25 cellular contexts compared by ENCODE assay signal in genomic region chr19:18443831-18444230, GRCh38. TPM values are rescaled to one million over a fixed set of nuclear protein-coding genes. Genes with fewer than 3 reads are reported as not detected.
DNase-seq lines count a peak whose midpoint lies in the region; ATAC-seq, FAIRE-seq and TF ChIP-seq lines count a peak whose summit lies in the region.
"Had no signal": no experiment of that assay in that cellular context is flagged by ENCODE, and none has a peak within 500 bp of the region (broad histone marks: within the 10 kb centered on the region; RNA-seq: fewer than 3 reads in every experiment).

No MANE protein-coding gene starts in this region.

- H3K4me3 Mint-ChIP-seq in WTC11, result no peak overlapping the region
- H3K4me3 Mint-ChIP-seq: CD4-positive, CD25-positive, alpha-beta regulatory T cell; GM23338 had no signal

- in situ Hi-C loops in HepG2 (cut with HindIII; ENCODE audit: extremely low pct_ligation_motif_present, low pct_unique_long_range_greater_than_20kb), result no loop called here

- peak overlapping the region; percentile 69 for H2AK5ac ChIP-seq in neuronal stem cell (ENCODE audit: low read depth, low read length)

- TF ChIP-seq CTCF in HepG2 (CRISPR knock-in tag; IDR thresholded peaks at IDR 0.05) (no peak), right lobe of liver (IDR thresholded peaks at IDR 0.05) (no peak), WTC11 (IDR thresholded peaks at IDR 0.05) (no peak)

- POLR2A ChIA-PET in HepG2 (lab: Yijun Ruan, JAX), result no interaction called here
- POLR2A ChIA-PET in WTC11 (lab: Charles Lee), result no interaction called here

- TF ChIP-seq RAD21 in HepG2 (CRISPR knock-in tag; IDR thresholded peaks at IDR 0.05), result no peak

- peaks cover 26 to 50% of the 10 kb centered on the region in 2 experiments; a peak in 4 of 5 replicates for H3K36me3 ChIP-seq in HepG2 (replicated peaks in 1 of 2; ENCODE audit: control insufficient read depth in 1 of 2, insufficient read depth in 2 of 2, low read length in 2 of 2)
- peaks cover 0 to 47% (median 19%) of the 10 kb centered on the region in 4 donors for H3K36me3 ChIP-seq in right lobe of liver
- H3K36me3 ChIP-seq in neuronal stem cell (replicated peaks in 1 of 2; ENCODE audit: control insufficient read depth in 2 of 2, insufficient read depth in 2 of 2, low read length in 2 of 2), result peaks cover 10 to 29% of the 10 kb centered on the region in 2 donors

- H3K27me3 ChIP-seq in HepG2 (ENCODE audit: control insufficient read depth in 1 of 2, insufficient read depth in 2 of 2, low read length in 2 of 2), result no peaks in the 10 kb centered on the region
- H3K27me3 ChIP-seq in right lobe of liver, result no peaks in the 10 kb centered on the region
- no peaks in the 10 kb centered on the region for H3K27me3 ChIP-seq in neuronal stem cell (ENCODE audit: control insufficient read depth in 3 of 3, insufficient read depth in 3 of 3, low read depth in 1 of 3, low read length in 3 of 3)
- H3K27me3 ChIP-seq: Peyer's patch had no signal

- intact Hi-C loops in HepG2 (cut with micrococcal nuclease; ENCODE audit: unreplicated experiment), result no loop called here
- intact Hi-C loops in right lobe of liver (cut with DNase I), result loop anchor here in 1 of 2 donors (10.0 kb wide), 1 partner anchor 411 kb away; no protein-coding TSS in a partner anchor

- TF ChIP-seq EP300 in HepG2 (IDR thresholded peaks at IDR 0.05; ENCODE audit: low read depth in 2 of 2, low read length in 2 of 2), result no peak
- no peak for TF ChIP-seq EP300 in HepG2 (CRISPR knock-in tag; IDR thresholded peaks at IDR 0.05; ENCODE audit: borderline replicate concordance)

- no peak overlapping the region for H3K4me3 ChIP-seq in HepG2 (replicated peaks in 1 of 3; ENCODE audit: insufficient read depth in 1 of 3, low read depth in 2 of 3, low read length in 3 of 3)
- H3K4me3 ChIP-seq in right lobe of liver, result no peak overlapping the region
- no peak overlapping the region for H3K4me3 ChIP-seq in neuronal stem cell (ENCODE audit: low read length in 2 of 2)
- H3K4me3 ChIP-seq: GM23338, HAP-1, K562, Peyer's patch had no signal

- H3K27ac ChIP-seq in HepG2 (ENCODE audit: extremely low read length, insufficient read depth, low read length), result no peak overlapping the region
- H3K27ac ChIP-seq in right lobe of liver, result no peak overlapping the region
- no peak overlapping the region for H3K27ac ChIP-seq in neuronal stem cell (replicated peaks; ENCODE audit: low read length)
- H3K27ac ChIP-seq: Peyer's patch had no signal

- no TSS peak for BruUV-seq in HepG2 (replicated peaks; lab: Mats Ljungman, UMichigan)

- H2AFZ ChIP-seq in HepG2 (ENCODE audit: low read length) (no peak overlapping the region), neuronal stem cell (ENCODE audit: low read length) (no peak overlapping the region)
- H2AFZ ChIP-seq: GM23338 had no signal

- TF ChIP-seq POLR2A in HepG2 (IDR thresholded peaks at IDR 0.05; ENCODE audit: insufficient read depth in 1 of 2, low read depth in 2 of 2, low read length in 2 of 2) (no peak), right lobe of liver (IDR thresholded peaks at IDR 0.05) (no peak)

- no peaks in the 10 kb centered on the region for H3K27me3 Mint-ChIP-seq in WTC11 (ENCODE audit: low read depth)
- H3K27me3 Mint-ChIP-seq: CD4-positive, CD25-positive, alpha-beta regulatory T cell had no signal

- H4K8ac ChIP-seq in neuronal stem cell (ENCODE audit: low read depth, low read length), result no peak overlapping the region

- peaks cover 5% of the 10 kb centered on the region for H3K9me3 Mint-ChIP-seq in WTC11

- peaks cover 13% of the 10 kb centered on the region for H3K4me1 Mint-ChIP-seq in WTC11

- H3K79me1 ChIP-seq in neuronal stem cell (ENCODE audit: low read depth, low read length), result peaks cover 1% of the 10 kb centered on the region

- H3K79me2 ChIP-seq in HepG2 (ENCODE audit: insufficient read depth, low read length), result no peaks in the 10 kb centered on the region

- peak overlapping the region; percentile 22 for H2BK5ac ChIP-seq in neuronal stem cell (ENCODE audit: low read length)

- CTCF ChIA-PET in HepG2 (lab: Yijun Ruan, JAX; ENCODE audit: low intra/inter-chr PET ratio, low total read pairs) (no interaction called here), WTC11 (lab: Charles Lee) (interaction anchor here (0.5 to 1.0 kb wide), 4 partner anchors 12 to 543 kb away, joined by 3 read pairs; no protein-coding TSS in a partner anchor)

- peak overlapping the region; percentile 10 for H3K4ac ChIP-seq in neuronal stem cell (ENCODE audit: low read length)

- no peak overlapping the region for H3K14ac ChIP-seq in neuronal stem cell (ENCODE audit: low read length)

- H3K4me1 ChIP-seq in HepG2 (ENCODE audit: insufficient read depth, low read length) (peaks cover 37% of the 10 kb centered on the region), right lobe of liver (peaks cover 0 to 21% (median 9%) of the 10 kb centered on the region in 4 donors), neuronal stem cell (ENCODE audit: control insufficient read depth in 2 of 2, insufficient read depth in 1 of 2, low read depth in 1 of 2, low read length in 2 of 2) (peaks cover 31 to 39% of the 10 kb centered on the region in 2 donors)

- no peak overlapping the region for H2BK12ac ChIP-seq in neuronal stem cell (ENCODE audit: low read length)

- 95% methylated on average over 9 of the region's 11 CpGs for WGBS in HepG2 (ENCODE audit: low lambda C conversion rate)
- WGBS in right lobe of liver (ENCODE audit: insufficient coverage, low coverage, low lambda C conversion rate, missing lambda C conversion rate), result no CpG with 5 or more reads among the region's 11 CpGs
- WGBS in neuronal stem cell (ENCODE audit: extremely low coverage in 2 of 2, insufficient read length in 2 of 2, insufficient replicate concordance in 1 of 2), 2 donors, result no CpG with 5 or more reads among the region's 11 CpGs

- peaks cover 9% of the 10 kb centered on the region; the same call in 1 of the 2 replicates for H4K20me1 ChIP-seq in HepG2 (ENCODE audit: insufficient read depth, low read length)

- peak overlapping the region; percentile 15; the same call in 1 of the 2 replicates for H3K27ac Mint-ChIP-seq in WTC11

- H3K9ac ChIP-seq in HepG2 (ENCODE audit: insufficient read depth, low read depth, low read length) (no peak overlapping the region), neuronal stem cell (ENCODE audit: low read depth, low read length, poor library complexity) (peak overlapping the region; percentile 56)

- no peak overlapping the region for H2BK15ac ChIP-seq in neuronal stem cell (ENCODE audit: low read length)

- H3K36me3 Mint-ChIP-seq in WTC11, result peaks cover 12% of the 10 kb centered on the region

- DNase-seq in HepG2 (ENCODE audit: low spot score) (no peak), right lobe of liver (no peak), WTC11 (ENCODE audit: low spot score) (no peak), neuronal stem cell (ENCODE audit: low spot score) (no peak), DMS53 (lab: John Stamatoyannopoulos, UW) (no peak), NCI-H526 (lab: John Stamatoyannopoulos, UW) (no peak), NCI-H748 treated with DMSO at 0.1 percent for 48 hours (lab: John Stamatoyannopoulos, UW) (no peak)
- DNase-seq: CD4-positive, CD25-positive, alpha-beta regulatory T cell; COR-L47; DMS 273 treated with DMSO at 0.1 percent for 48 hours; DND-41; MM.1S; NCI-H1092; NCI-H1436 treated with DMSO at 0.1 percent for 48 hours; NCI-H2029; NCI-H226; NCI-H510A treated with DMSO at 0.1 percent for 48 hours; NCI-H82; Peyer's patch had no signal

- H3K4me2 ChIP-seq in HepG2 (ENCODE audit: low read depth, low read length) (no peak overlapping the region), neuronal stem cell (ENCODE audit: insufficient read depth, low read length, poor library complexity, severe bottlenecking) (no peak overlapping the region)
- H3K4me2 ChIP-seq: GM23338 had no signal

- H2BK120ac ChIP-seq in neuronal stem cell (ENCODE audit: low read depth, low read length), result no peak overlapping the region

- H3K9me3 ChIP-seq in HepG2 (ENCODE audit: low read length), result no peaks in the 10 kb centered on the region
- no peaks in the 10 kb centered on the region for H3K9me3 ChIP-seq in right lobe of liver
- H3K9me3 ChIP-seq in neuronal stem cell (replicated peaks in 1 of 2; ENCODE audit: control insufficient read depth in 2 of 2, insufficient read depth in 1 of 2, low read depth in 1 of 2, low read length in 2 of 2), result peaks cover 0 to 4% of the 10 kb centered on the region in 2 donors
- H3K9me3 ChIP-seq: HAP-1, Peyer's patch had no signal

- ATAC-seq in HepG2 (no peak), right lobe of liver (no peak), WTC11 (no peak)
- ATAC-seq: GM23338, K562 had no signal

- FAIRE-seq in HepG2 (lab: Jason Lieb, UNC), result no peak
- FAIRE-seq: A204.1, GM12891, K562 had no signal

- H3K18ac ChIP-seq in neuronal stem cell (ENCODE audit: low read length), result peak overlapping the region; percentile 44

- no peak overlapping the region for H4K91ac ChIP-seq in neuronal stem cell (ENCODE audit: low read depth, low read length, poor library complexity)

- H3K23ac ChIP-seq in neuronal stem cell (ENCODE audit: low read depth, low read length, poor library complexity), result peak overlapping the region; percentile 36

RNA-seq across cellular contexts. Expression of gene ISYNA1, which starts 5.9 kb away (rescaled TPM):
- 29.4 and 48.5 TPM in 2 replicates for total RNA-seq in HepG2 (2016; rRNA removed; fragmentation: Illumina TruSeq; extraction: Trizol)
- total RNA-seq in HepG2 (2016; cell fraction: cytosol; rRNA removed; fragmentation: Illumina TruSeq; extraction: Trizol; ENCODE audit: low read depth), result 8.4 and 10.1 TPM in 2 replicates
- 29.3 and 46.4 TPM in 2 replicates for total RNA-seq in HepG2 (2016; cell fraction: insoluble cytoplasmic fraction; rRNA removed; fragmentation: Illumina TruSeq; extraction: Trizol)
- 16.0 and 18.7 TPM in 2 replicates for total RNA-seq in HepG2 (2016; cell fraction: membrane; rRNA removed; fragmentation: Illumina TruSeq; extraction: Trizol)
- total RNA-seq in HepG2 (2016; cell fraction: nucleus; rRNA removed; fragmentation: Illumina TruSeq; extraction: Trizol), result 33.6 and 37.4 TPM in 2 replicates
- 29.6 and 36.5 TPM in 2 replicates for polyA plus RNA-seq in HepG2 (2011; rRNA removed)
- polyA plus RNA-seq in HepG2 (2011; cell fraction: cytosol; rRNA removed), result 14.0 and 25.3 TPM in 2 replicates
- 246 and 367 TPM in 2 replicates for polyA plus RNA-seq in HepG2 (2011; cell fraction: nucleus; rRNA removed)
- 32.5 and 49.8 TPM in 2 replicates for polyA plus RNA-seq in HepG2 (2012)
- polyA plus RNA-seq in HepG2 (2016; cell fraction: cytosol; fragmentation: Illumina TruSeq; extraction: Trizol; ENCODE audit: low read depth), result 16.0 and 16.5 TPM in 2 replicates
- 44.6 and 57.4 TPM in 2 replicates for polyA plus RNA-seq in HepG2 (2016; cell fraction: insoluble cytoplasmic fraction; fragmentation: Illumina TruSeq; extraction: Trizol; ENCODE audit: low read depth)
- polyA plus RNA-seq in HepG2 (2016; cell fraction: membrane; fragmentation: Illumina TruSeq; extraction: Trizol; ENCODE audit: low read depth), result 18.1 and 22.4 TPM in 2 replicates
- polyA plus RNA-seq in HepG2 (2016; cell fraction: nucleus; fragmentation: Illumina TruSeq; extraction: Trizol; ENCODE audit: insufficient read depth, low read depth), result 103 and 119 TPM in 2 replicates
- 1.3 and 50.2 TPM in 2 replicates for polyA minus RNA-seq in HepG2 (2011; rRNA and poly(A)+ RNA removed; ENCODE audit: low replicate concordance)
- polyA minus RNA-seq in HepG2 (2011; cell fraction: cytosol; rRNA and poly(A)+ RNA removed), result 20.4 and 29.0 TPM in 2 replicates
- polyA minus RNA-seq in HepG2 (2011; cell fraction: nucleus; rRNA and poly(A)+ RNA removed), result 13.3 and 14.3 TPM in 2 replicates
- 1 to 10 TPM; 6.5 to 8.3 (median 7.8) TPM for total RNA-seq in right lobe of liver
- total RNA-seq in WTC11 (2021), result 236 to 310 TPM (median 307 TPM) in 3 replicates
- polyA plus RNA-seq in neuronal stem cell (2013, experiment 1 of 2), result 318 TPM
- polyA plus RNA-seq in neuronal stem cell (2013, experiment 2 of 2), result 304 TPM

RNA-seq across cellular contexts. Expression of gene SSBP4, which starts 24.6 kb away (rescaled TPM):
- total RNA-seq in HepG2 (2016; rRNA removed; fragmentation: Illumina TruSeq; extraction: Trizol), result 19.3 and 39.5 TPM in 2 replicates
- 95.2 and 104 TPM in 2 replicates for total RNA-seq in HepG2 (2016; cell fraction: cytosol; rRNA removed; fragmentation: Illumina TruSeq; extraction: Trizol; ENCODE audit: low read depth)
- total RNA-seq in HepG2 (2016; cell fraction: insoluble cytoplasmic fraction; rRNA removed; fragmentation: Illumina TruSeq; extraction: Trizol), result 14.4 and 39.0 TPM in 2 replicates
- 103 and 124 TPM in 2 replicates for total RNA-seq in HepG2 (2016; cell fraction: membrane; rRNA removed; fragmentation: Illumina TruSeq; extraction: Trizol)
- total RNA-seq in HepG2 (2016; cell fraction: nucleus; rRNA removed; fragmentation: Illumina TruSeq; extraction: Trizol), result 26.9 and 35.1 TPM in 2 replicates
- 20.8 and 33.4 TPM in 2 replicates for polyA plus RNA-seq in HepG2 (2011; rRNA removed)
- 11.6 and 28.6 TPM in 2 replicates for polyA plus RNA-seq in HepG2 (2011; cell fraction: cytosol; rRNA removed)
- 200 and 290 TPM in 2 replicates for polyA plus RNA-seq in HepG2 (2011; cell fraction: nucleus; rRNA removed)
- polyA plus RNA-seq in HepG2 (2012), result 18.2 and 31.6 TPM in 2 replicates
- 133 and 147 TPM in 2 replicates for polyA plus RNA-seq in HepG2 (2016; cell fraction: cytosol; fragmentation: Illumina TruSeq; extraction: Trizol; ENCODE audit: low read depth)
- 34.3 and 41.3 TPM in 2 replicates for polyA plus RNA-seq in HepG2 (2016; cell fraction: insoluble cytoplasmic fraction; fragmentation: Illumina TruSeq; extraction: Trizol; ENCODE audit: low read depth)
- polyA plus RNA-seq in HepG2 (2016; cell fraction: membrane; fragmentation: Illumina TruSeq; extraction: Trizol; ENCODE audit: low read depth), result 147 and 152 TPM in 2 replicates
- 117 and 122 TPM in 2 replicates for polyA plus RNA-seq in HepG2 (2016; cell fraction: nucleus; fragmentation: Illumina TruSeq; extraction: Trizol; ENCODE audit: insufficient read depth, low read depth)
- 10.3 and 12.3 TPM in 2 replicates for polyA minus RNA-seq in HepG2 (2011; rRNA and poly(A)+ RNA removed; ENCODE audit: low replicate concordance)
- polyA minus RNA-seq in HepG2 (2011; cell fraction: cytosol; rRNA and poly(A)+ RNA removed), result 12.0 and 13.9 TPM in 2 replicates
- polyA minus RNA-seq in HepG2 (2011; cell fraction: nucleus; rRNA and poly(A)+ RNA removed), result 20.1 and 21.6 TPM in 2 replicates
- 10 to 100 TPM; 12.8 to 23.9 (median 15.9) TPM for total RNA-seq in right lobe of liver
- 44.5 to 51.2 TPM (median 47.4 TPM) in 3 replicates for total RNA-seq in WTC11 (2021)
- polyA plus RNA-seq in neuronal stem cell (2013, experiment 1 of 2), result 66.8 TPM
- 64.3 TPM for polyA plus RNA-seq in neuronal stem cell (2013, experiment 2 of 2)

RNA-seq across cellular contexts. Expression of gene LRRC25, which starts 46.4 kb away (rescaled TPM):
- total RNA-seq in HepG2 (2016; rRNA removed; fragmentation: Illumina TruSeq; extraction: Trizol), result 0.13 TPM in 1 of 2 replicates, not detected in the other
- 0.20 TPM in 1 of 2 replicates, not detected in the other for total RNA-seq in HepG2 (2016; cell fraction: cytosol; rRNA removed; fragmentation: Illumina TruSeq; extraction: Trizol; ENCODE audit: low read depth)
- 0.11 TPM in 1 of 2 replicates, not detected in the other for total RNA-seq in HepG2 (2016; cell fraction: insoluble cytoplasmic fraction; rRNA removed; fragmentation: Illumina TruSeq; extraction: Trizol)
- 0.17 and 0.19 TPM in 2 replicates for total RNA-seq in HepG2 (2016; cell fraction: membrane; rRNA removed; fragmentation: Illumina TruSeq; extraction: Trizol)
- total RNA-seq in HepG2 (2016; cell fraction: nucleus; rRNA removed; fragmentation: Illumina TruSeq; extraction: Trizol), result 0.25 TPM in 1 of 2 replicates, not detected in the other
- 0.53 and 0.85 TPM in 2 replicates for polyA plus RNA-seq in HepG2 (2011; rRNA removed)
- polyA plus RNA-seq in HepG2 (2011; cell fraction: cytosol; rRNA removed), result 0.66 and 0.68 TPM in 2 replicates
- polyA plus RNA-seq in HepG2 (2011; cell fraction: nucleus; rRNA removed), result 0.16 and 0.35 TPM in 2 replicates
- 0.11 and 0.13 TPM in 2 replicates for polyA plus RNA-seq in HepG2 (2012)
- polyA plus RNA-seq in HepG2 (2016; cell fraction: cytosol; fragmentation: Illumina TruSeq; extraction: Trizol; ENCODE audit: low read depth), result 0.05 TPM in 1 of 2 replicates, not detected in the other
- polyA plus RNA-seq in HepG2 (2016; cell fraction: insoluble cytoplasmic fraction; fragmentation: Illumina TruSeq; extraction: Trizol; ENCODE audit: low read depth), result 0.12 and 0.15 TPM in 2 replicates
- 0.13 TPM in 1 of 2 replicates, not detected in the other for polyA plus RNA-seq in HepG2 (2016; cell fraction: membrane; fragmentation: Illumina TruSeq; extraction: Trizol; ENCODE audit: low read depth)
- polyA plus RNA-seq in HepG2 (2016; cell fraction: nucleus; fragmentation: Illumina TruSeq; extraction: Trizol; ENCODE audit: insufficient read depth, low read depth), result not detected in 2 replicates
- polyA minus RNA-seq in HepG2 (2011; rRNA and poly(A)+ RNA removed; ENCODE audit: low replicate concordance), result 0.60 TPM in 1 of 2 replicates, not detected in the other
- polyA minus RNA-seq in HepG2 (2011; cell fraction: cytosol; rRNA and poly(A)+ RNA removed), result 0.40 and 0.70 TPM in 2 replicates
- polyA minus RNA-seq in HepG2 (2011; cell fraction: nucleus; rRNA and poly(A)+ RNA removed), result 0.25 TPM in 1 of 2 replicates, not detected in the other
- total RNA-seq in right lobe of liver, result 10 to 100 TPM in 1 of 6 experiments, 1 to 10 TPM in 5; 1.9 to 12.6 (median 3.2) TPM
- 0.07 to 0.31 TPM (median 0.18 TPM) in 3 replicates for total RNA-seq in WTC11 (2021)
- 0.18 TPM for polyA plus RNA-seq in neuronal stem cell (2013, experiment 1 of 2)
- 0.10 TPM for polyA plus RNA-seq in neuronal stem cell (2013, experiment 2 of 2)
- total RNA-seq: CD4-positive, CD25-positive, alpha-beta regulatory T cell; SK-MEL-5 had no signal

RNA-seq across cellular contexts. Expression of gene GDF15, which starts 57.9 kb away (rescaled TPM):
- total RNA-seq in HepG2 (2016; rRNA removed; fragmentation: Illumina TruSeq; extraction: Trizol) (43.0 and 146 TPM in 2 replicates), right lobe of liver (100 to 1,000 TPM in 2 of 6 experiments, 10 to 100 TPM in 2, 1 to 10 TPM in 1, under 1 TPM in 1; 0.88 to 160 (median 57.5) TPM), WTC11 (2021) (18.3 to 27.3 TPM (median 19.1 TPM) in 3 replicates)
- total RNA-seq in HepG2 (2016; cell fraction: cytosol; rRNA removed; fragmentation: Illumina TruSeq; extraction: Trizol; ENCODE audit: low read depth), result 42.0 and 45.2 TPM in 2 replicates
- total RNA-seq in HepG2 (2016; cell fraction: insoluble cytoplasmic fraction; rRNA removed; fragmentation: Illumina TruSeq; extraction: Trizol), result 37.4 and 148 TPM in 2 replicates
- 53.4 and 57.4 TPM in 2 replicates for total RNA-seq in HepG2 (2016; cell fraction: membrane; rRNA removed; fragmentation: Illumina TruSeq; extraction: Trizol)
- 112 and 139 TPM in 2 replicates for total RNA-seq in HepG2 (2016; cell fraction: nucleus; rRNA removed; fragmentation: Illumina TruSeq; extraction: Trizol)
- polyA plus RNA-seq in HepG2 (2011; rRNA removed), result 422 and 537 TPM in 2 replicates
- polyA plus RNA-seq in HepG2 (2011; cell fraction: cytosol; rRNA removed), result 539 and 794 TPM in 2 replicates
- polyA plus RNA-seq in HepG2 (2011; cell fraction: nucleus; rRNA removed), result 1,510 and 1,558 TPM in 2 replicates
- 229 and 758 TPM in 2 replicates for polyA plus RNA-seq in HepG2 (2012)
- 22.2 and 24.9 TPM in 2 replicates for polyA plus RNA-seq in HepG2 (2016; cell fraction: cytosol; fragmentation: Illumina TruSeq; extraction: Trizol; ENCODE audit: low read depth)
- polyA plus RNA-seq in HepG2 (2016; cell fraction: insoluble cytoplasmic fraction; fragmentation: Illumina TruSeq; extraction: Trizol; ENCODE audit: low read depth), result 49.2 and 57.0 TPM in 2 replicates
- polyA plus RNA-seq in HepG2 (2016; cell fraction: membrane; fragmentation: Illumina TruSeq; extraction: Trizol; ENCODE audit: low read depth), result 30.8 and 31.5 TPM in 2 replicates
- polyA plus RNA-seq in HepG2 (2016; cell fraction: nucleus; fragmentation: Illumina TruSeq; extraction: Trizol; ENCODE audit: insufficient read depth, low read depth), result 315 and 334 TPM in 2 replicates
- 4.5 and 440 TPM in 2 replicates for polyA minus RNA-seq in HepG2 (2011; rRNA and poly(A)+ RNA removed; ENCODE audit: low replicate concordance)
- 366 and 433 TPM in 2 replicates for polyA minus RNA-seq in HepG2 (2011; cell fraction: cytosol; rRNA and poly(A)+ RNA removed)
- polyA minus RNA-seq in HepG2 (2011; cell fraction: nucleus; rRNA and poly(A)+ RNA removed), result 115 and 151 TPM in 2 replicates
- polyA plus RNA-seq in neuronal stem cell (2013, experiment 1 of 2), result 5.3 TPM
- 5.1 TPM for polyA plus RNA-seq in neuronal stem cell (2013, experiment 2 of 2)
- total RNA-seq: CD4-positive, CD25-positive, alpha-beta regulatory T cell had no signal
- polyA plus RNA-seq: CD4-positive, CD25-positive, alpha-beta regulatory T cell had no signal
